8 cellular contexts compared by ENCODE assay signal in genomic region chr4:57037982-57038604, GRCh38. TPM values are rescaled to one million over a fixed set of nuclear protein-coding genes. Genes with fewer than 3 reads are reported as not detected.
A peak's percentile ranks its signal among the peaks of the same experiment; 100 is the strongest.
DNase-seq lines count a peak whose midpoint lies in the region; ATAC-seq and TF ChIP-seq lines count a peak whose summit lies in the region.

No MANE protein-coding gene starts in this region.

- H3K36me3 ChIP-seq in ascending aorta (peaks cover 6 to 30% of the 10 kb centered on the region in 2 donors), iPS-15b (ENCODE audit: control insufficient read depth, insufficient read depth, low read length) (no peaks in the 10 kb centered on the region)

- peak overlapping the region; percentile 65 to 85 for H3K27ac ChIP-seq in ascending aorta

- H3K27me3 ChIP-seq in ascending aorta (no peaks in the 10 kb centered on the region), iPS-15b (ENCODE audit: control insufficient read depth, insufficient read depth, low read length) (no peaks in the 10 kb centered on the region)

- ATAC-seq in GM19397 (IDR thresholded peaks at IDR 0.05; ENCODE audit: unreplicated experiment): peak; percentile 59
- no peak for ATAC-seq in HG03521 (IDR thresholded peaks at IDR 0.05; ENCODE audit: unreplicated experiment)

- DNase-seq in DMS79 (lab: John Stamatoyannopoulos, UW): peak; percentile 19
- peak; percentile 55 for DNase-seq in NCI-H1092 (lab: John Stamatoyannopoulos, UW)
- DNase-seq in ascending aorta (ENCODE audit: low spot score in 2 of 2): peak in 1 of 2 donors; percentile 86
- DNase-seq in stimulated activated CD4-positive, alpha-beta T cell treated with anti-CD3 and anti-CD28 coated beads, Interleukin-15, amount 100 ng/mL, for 24 hours: peak; percentile 54
- no peak for DNase-seq in SW 1271 (lab: John Stamatoyannopoulos, UW)

- H3K4me1 ChIP-seq in ascending aorta (peaks cover 0 to 47% of the 10 kb centered on the region in 2 donors), iPS-15b (ENCODE audit: control insufficient read depth, insufficient read depth, low read length) (no peaks in the 10 kb centered on the region)

- intact Hi-C loops in ascending aorta (cut with DNase I): loop anchor here (1.0 to 5.0 kb wide), 5 partner anchors 56 to 125 kb away; partner anchors contain the start of genes IGFBP7, NOA1 and POLR2B

- TF ChIP-seq CTCF in ascending aorta (IDR thresholded peaks at IDR 0.05): peak; percentile 68 to 89 (median 83)

- H3K9me3 ChIP-seq in ascending aorta (no peaks in the 10 kb centered on the region), iPS-15b (ENCODE audit: control insufficient read depth, insufficient read depth, low read length) (no peaks in the 10 kb centered on the region)

- no peak overlapping the region for H3K4me3 ChIP-seq in ascending aorta
- H3K4me3 ChIP-seq in iPS-15b (ENCODE audit: low read depth, low read length): peak overlapping the region; percentile 14

- no peak overlapping the region for H3K9ac ChIP-seq in iPS-15b (ENCODE audit: low read depth, low read length)

RNA-seq across cellular contexts. Expression of gene POLR2B, which starts 59.4 kb away (rescaled TPM):
- total RNA-seq in ascending aorta: 23.4 TPM

Comparison
In these comparisons a context has a peak if more than half of its experiments do, and no peak if none do; other contexts are left out.
1. DNase-seq: peak in DMS79 (single experiment), NCI-H1092 (single experiment) and stimulated activated CD4-positive, alpha-beta T cell treated with anti-CD3 and anti-CD28 coated beads, Interleukin-15, amount 100 ng/mL, for 24 hours (single experiment); none in SW 1271 (0 of 2).